9 cellular contexts compared by ENCODE assay signal in the genomic region with DNA sequence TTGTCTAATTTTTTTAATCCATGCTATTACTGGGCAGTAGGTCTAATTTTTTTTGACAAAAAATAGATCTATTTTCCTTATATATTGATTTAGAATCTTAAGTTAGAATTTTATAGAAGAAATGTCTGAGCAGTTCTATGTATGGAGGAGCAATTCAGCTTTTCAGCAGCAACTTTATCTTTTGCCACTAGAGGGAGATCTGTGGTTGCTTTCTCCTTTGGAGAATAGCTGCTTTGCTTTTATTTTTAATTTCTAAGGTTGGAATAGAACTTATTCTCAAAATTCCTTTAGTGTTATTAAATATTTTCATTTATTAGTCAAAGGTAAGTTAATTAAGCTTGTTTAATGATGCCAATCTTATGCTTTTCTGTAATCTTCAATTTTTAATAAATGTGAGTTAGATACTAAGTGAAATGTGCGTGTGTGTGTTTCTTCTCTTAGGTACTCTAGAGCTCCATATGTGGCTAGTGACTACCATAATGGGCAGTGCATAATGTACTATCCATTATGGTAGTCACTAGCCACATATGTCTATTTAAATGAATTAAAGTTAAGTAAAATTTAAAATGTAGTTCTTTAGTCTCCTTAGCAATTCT. TPM values are rescaled to one million over a fixed set of nuclear protein-coding genes. Genes with fewer than 3 reads are reported as not detected.
DNase-seq lines count a peak whose midpoint lies in the region; ATAC-seq, FAIRE-seq and TF ChIP-seq lines count a peak whose summit lies in the region.
"Had no signal": no experiment of that assay in that cellular context is flagged by ENCODE, and none has a peak within 500 bp of the region (broad histone marks: within the 10 kb centered on the region; RNA-seq: fewer than 3 reads in every experiment).

No MANE protein-coding gene starts in this region.

- FAIRE-seq in A204.1 (lab: Jason Lieb, UNC) (peak; percentile 98), endometrium (lab: Jason Lieb, UNC) (peak; percentile 91)

- DNase-seq in ELF-1 (ENCODE audit: low read depth, low spot score): peak; percentile 4
- peak; percentile 36 for DNase-seq in neural progenitor cell (ENCODE audit: low spot score)
- no peak for DNase-seq in activated gamma-delta T cell (lab: John Stamatoyannopoulos, UW)

- no peaks in the 10 kb centered on the region for H3K9me3 Mint-ChIP-seq in neural progenitor cell
- H3K9me3 Mint-ChIP-seq: stimulated activated naive CD8-positive, alpha-beta T cell treated with anti-CD3 and anti-CD28 coated beads, Interleukin-15, Interleukin-2, amounts not matched to agents 100 ng/mL and 50 ng/mL, for 24 hours had no signal

- no peak overlapping the region for H2AFZ ChIP-seq in OCI-LY3 (ENCODE audit: low read depth, low read length)
- no peak overlapping the region for H2AFZ ChIP-seq in neural progenitor cell (replicated peaks)

- ATAC-seq in HG02623 (IDR thresholded peaks at IDR 0.05; ENCODE audit: unreplicated experiment) (peak; percentile 66), HG03520 (IDR thresholded peaks at IDR 0.05; ENCODE audit: unreplicated experiment) (no peak)

- H3K4me3 Mint-ChIP-seq in neural progenitor cell: no peak overlapping the region
- H3K4me3 Mint-ChIP-seq: stimulated activated naive CD8-positive, alpha-beta T cell treated with anti-CD3 and anti-CD28 coated beads, Interleukin-15, Interleukin-2, amounts not matched to agents 100 ng/mL and 50 ng/mL, for 24 hours had no signal

- H3K27me3 ChIP-seq in OCI-LY3 (ENCODE audit: low read depth, low read length) (no peaks in the 10 kb centered on the region), neural progenitor cell (no peaks in the 10 kb centered on the region)

- TF ChIP-seq CTCF in OCI-LY3 (IDR thresholded peaks at IDR 0.05; ENCODE audit: low read depth, low read length): peak; percentile 60
- TF ChIP-seq CTCF in neural progenitor cell (IDR thresholded peaks at IDR 0.05): peak; percentile 79

- H3K4me1 ChIP-seq in OCI-LY3 (ENCODE audit: low read length) (no peaks in the 10 kb centered on the region), neural progenitor cell (no peaks in the 10 kb centered on the region)

- H3F3A ChIP-seq in neural progenitor cell (ENCODE audit: low read depth): no peaks in the 10 kb centered on the region

- H3K27me3 Mint-ChIP-seq in neural progenitor cell (ENCODE audit: insufficient read depth, low read depth): no peaks in the 10 kb centered on the region
- H3K27me3 Mint-ChIP-seq: stimulated activated naive CD8-positive, alpha-beta T cell treated with anti-CD3 and anti-CD28 coated beads, Interleukin-15, Interleukin-2, amounts not matched to agents 100 ng/mL and 50 ng/mL, for 24 hours had no signal

- H4K20me1 ChIP-seq in OCI-LY3 (ENCODE audit: insufficient read depth, low read length) (no peaks in the 10 kb centered on the region), neural progenitor cell (ENCODE audit: low read depth) (no peaks in the 10 kb centered on the region)

- H3K4me3 ChIP-seq in OCI-LY3 (ENCODE audit: low read length) (no peak overlapping the region), neural progenitor cell (no peak overlapping the region)

- H3K9ac ChIP-seq in OCI-LY3 (ENCODE audit: low read length): no peak overlapping the region
- H3K9ac ChIP-seq in neural progenitor cell: no peak overlapping the region

- H3K4me1 Mint-ChIP-seq in neural progenitor cell: no peaks in the 10 kb centered on the region

- no peaks in the 10 kb centered on the region for H3K79me2 ChIP-seq in OCI-LY3 (ENCODE audit: low read length)
- no peaks in the 10 kb centered on the region for H3K79me2 ChIP-seq in neural progenitor cell (ENCODE audit: low read depth)

- H3K4me2 ChIP-seq in OCI-LY3 (ENCODE audit: low read length): no peak overlapping the region
- no peak overlapping the region for H3K4me2 ChIP-seq in neural progenitor cell

- no peak overlapping the region for H3K27ac Mint-ChIP-seq in neural progenitor cell
- H3K27ac Mint-ChIP-seq: stimulated activated naive CD8-positive, alpha-beta T cell treated with anti-CD3 and anti-CD28 coated beads, Interleukin-15, Interleukin-2, amounts not matched to agents 100 ng/mL and 50 ng/mL, for 24 hours had no signal

- H3K9me3 ChIP-seq in OCI-LY3 (ENCODE audit: insufficient read depth, low read length) (no peaks in the 10 kb centered on the region), neural progenitor cell (ENCODE audit: low read depth) (no peaks in the 10 kb centered on the region)

- peaks cover 8% of the 10 kb centered on the region for H3K36me3 Mint-ChIP-seq in neural progenitor cell

- no peak overlapping the region for H3K27ac ChIP-seq in OCI-LY3 (ENCODE audit: low read length)
- no peak overlapping the region for H3K27ac ChIP-seq in neural progenitor cell

- H3K36me3 ChIP-seq in OCI-LY3 (replicated peaks; ENCODE audit: low read depth, low read length) (no peaks in the 10 kb centered on the region), neural progenitor cell (no peaks in the 10 kb centered on the region)

RNA-seq across cellular contexts. Expression of a gene that starts 29.3 kb away (rescaled TPM):
- 17.9 and 28.8 TPM in 2 replicates for total RNA-seq in neural progenitor cell (ENCODE audit: low replicate concordance)

RNA-seq across cellular contexts. Expression of a gene that starts 38.8 kb away (rescaled TPM):
- 4.0 and 4.4 TPM in 2 replicates for total RNA-seq in neural progenitor cell (ENCODE audit: low replicate concordance)

RNA-seq across cellular contexts. Expression of a gene that starts 59.1 kb away (rescaled TPM):
- total RNA-seq in neural progenitor cell (ENCODE audit: low replicate concordance): not detected in 2 replicates
